Comparison of ENCODE assay signal across 7 cellular contexts in genomic region chr5:3313569-3313968, GRCh38.
"Had no signal": no experiment of that assay in that cellular context is flagged by ENCODE, and none has a peak within 500 bp of the region (broad histone marks: within the 10 kb centered on the region; RNA-seq: fewer than 3 reads in every experiment).

No MANE protein-coding gene starts in this region.

- DNase-seq: H9, HCEC 1CT, KG1 had no signal

- FAIRE-seq: H1, H54 had no signal

- H3K4me3 ChIP-seq: GM23338 had no signal

- H2AFZ ChIP-seq: GM23338 had no signal

- H3K4me2 ChIP-seq: GM23338 had no signal

- H3K27ac ChIP-seq: HL-60 had no signal

- ATAC-seq: GM23338 had no signal
